Comparison of ENCODE assay signal across 17 cellular contexts in genomic region chr3:139312959-139313358, GRCh38. TPM values are rescaled to one million over a fixed set of nuclear protein-coding genes. Genes with fewer than 3 reads are reported as not detected.
DNase-seq lines count a peak whose midpoint lies in the region; ATAC-seq and TF ChIP-seq lines count a peak whose summit lies in the region.
"Had no signal": no experiment of that assay in that cellular context is flagged by ENCODE, and none has a peak within 500 bp of the region (broad histone marks: within the 10 kb centered on the region; RNA-seq: fewer than 3 reads in every experiment).

No MANE protein-coding gene starts in this region.

- H3K4me1 Mint-ChIP-seq in CD4-positive, alpha-beta T cell (ENCODE audit: low read depth) = no peaks in the 10 kb centered on the region
- H3K4me1 Mint-ChIP-seq: CD4-positive, CD25-positive, alpha-beta regulatory T cell had no signal

- no peaks in the 10 kb centered on the region for H3K9me3 Mint-ChIP-seq in CD4-positive, alpha-beta T cell
- H3K9me3 Mint-ChIP-seq: activated CD4-positive, alpha-beta memory T cell treated with anti-CD3 and anti-CD28 coated beads for 36 hours; neural crest cell; stimulated activated naive CD8-positive, alpha-beta T cell treated with anti-CD3 and anti-CD28 coated beads, Interleukin-15, Interleukin-2, amounts not matched to agents 100 ng/mL and 50 ng/mL, for 24 hours; T-helper 2 cell treated with Interferon-gamma antibody and Interleukin-4, amounts not matched to agents 5 μg/mL and 100 μg/mL, for 36 hours had no signal

- H3K36me3 ChIP-seq in Panc1 (ENCODE audit: control insufficient read depth, insufficient read depth, low read length) (no peaks in the 10 kb centered on the region), ovary (no peaks in the 10 kb centered on the region), upper lobe of left lung (no peaks in the 10 kb centered on the region)
- H3K36me3 ChIP-seq: heart left ventricle had no signal

- intact Hi-C loops in Panc1 (cut with micrococcal nuclease; ENCODE audit: unreplicated experiment) (no loop called here), ovary (cut with DNase I) (no loop called here)
- intact Hi-C loops in CD4-positive, alpha-beta T cell (cut with DNase I, micrococcal nuclease) = no loop called here

- 89 to 98% (median 96%) methylated on average over 2 of the region's 2 CpGs for WGBS in ovary, 3 donors
- whole genome bisulfite sequencing in upper lobe of left lung, 2 donors = 88 to 94% methylated on average over 2 of the region's 2 CpGs

- H3K27me3 Mint-ChIP-seq in CD4-positive, alpha-beta T cell = peaks cover 44% of the 10 kb centered on the region
- H3K27me3 Mint-ChIP-seq: CD4-positive, CD25-positive, alpha-beta regulatory T cell had no signal

- TF ChIP-seq EP300 in ovary (IDR thresholded peaks at IDR 0.05) (no peak), upper lobe of left lung (IDR thresholded peaks at IDR 0.05) (no peak)

- H3K27ac ChIP-seq in Panc1 (ENCODE audit: low read length) (peak overlapping the region; percentile 81; the same call in 1 of the 2 replicates), ovary (no peak overlapping the region), upper lobe of left lung (no peak overlapping the region)
- H3K27ac ChIP-seq in CD4-positive, alpha-beta T cell (ENCODE audit: low read depth, low read length) = no peak overlapping the region
- H3K27ac ChIP-seq: heart left ventricle had no signal

- ATAC-seq in Panc1 (peak; percentile 37), GM21390 (IDR thresholded peaks at IDR 0.05; ENCODE audit: unreplicated experiment) (no peak), upper lobe of left lung (ENCODE audit: low FRiP score in 2 of 2) (no peak)
- no peak for ATAC-seq in CD4-positive, alpha-beta T cell (ENCODE audit: poor library complexity)
- ATAC-seq: heart left ventricle, left ventricle myocardium superior had no signal

- TF ChIP-seq POLR2A in ovary (IDR thresholded peaks at IDR 0.05) (no peak), upper lobe of left lung (IDR thresholded peaks at IDR 0.05) (no peak)

- no peaks in the 10 kb centered on the region for H3K27me3 ChIP-seq in Panc1 (ENCODE audit: control insufficient read depth, insufficient read depth, low read length)
- no peaks in the 10 kb centered on the region for H3K27me3 ChIP-seq in ovary
- peaks cover 4% of the 10 kb centered on the region for H3K27me3 ChIP-seq in CD4-positive, alpha-beta T cell (ENCODE audit: control insufficient read depth, insufficient read depth, low read length)
- no peaks in the 10 kb centered on the region for H3K27me3 ChIP-seq in upper lobe of left lung

- H3K27ac Mint-ChIP-seq in CD4-positive, alpha-beta T cell = no peak overlapping the region
- H3K27ac Mint-ChIP-seq: activated CD4-positive, alpha-beta memory T cell treated with anti-CD3 and anti-CD28 coated beads for 36 hours; stimulated activated naive CD8-positive, alpha-beta T cell treated with anti-CD3 and anti-CD28 coated beads, Interleukin-15, Interleukin-2, amounts not matched to agents 100 ng/mL and 50 ng/mL, for 24 hours; T-helper 2 cell treated with Interferon-gamma antibody and Interleukin-4, amounts not matched to agents 5 μg/mL and 100 μg/mL, for 36 hours had no signal

- CTCF ChIA-PET in Panc1 (lab: Charles Lee) = interaction anchor here (0.8 kb wide), 1 partner anchor 16 kb away, joined by 3 read pairs; no protein-coding TSS in a partner anchor
- CTCF ChIA-PET in CD4-positive, alpha-beta T cell (lab: Charles Lee) = no interaction called here

- H3K4me3 ChIP-seq in Panc1 (ENCODE audit: low read depth in 2 of 2, low read length in 2 of 2) (no peak overlapping the region), epithelial cell of esophagus (ENCODE audit: low read length) (no peak overlapping the region), ovary (no peak overlapping the region), upper lobe of left lung (no peak overlapping the region)
- H3K4me3 ChIP-seq: heart left ventricle had no signal

- peaks cover 49% of the 10 kb centered on the region for H3K4me1 ChIP-seq in Panc1 (ENCODE audit: control insufficient read depth, insufficient read depth, low read length)
- H3K4me1 ChIP-seq in ovary (ENCODE audit: insufficient read depth) = peaks cover 4% of the 10 kb centered on the region
- no peaks in the 10 kb centered on the region for H3K4me1 ChIP-seq in upper lobe of left lung
- H3K4me1 ChIP-seq: heart left ventricle had no signal

- H3K36me3 Mint-ChIP-seq in CD4-positive, alpha-beta T cell (ENCODE audit: low read depth) = no peaks in the 10 kb centered on the region
- H3K36me3 Mint-ChIP-seq: activated CD4-positive, alpha-beta memory T cell treated with anti-CD3 and anti-CD28 coated beads for 36 hours; CD4-positive, CD25-positive, alpha-beta regulatory T cell had no signal

- in situ Hi-C loops in Panc1 (cut with HindIII; ENCODE audit: low pct_unique_long_range_greater_than_20kb, low sequenced_read_pairs) = no loop called here

- H3K4me3 Mint-ChIP-seq in CD4-positive, alpha-beta T cell = no peak overlapping the region
- H3K4me3 Mint-ChIP-seq: activated CD4-positive, alpha-beta memory T cell treated with anti-CD3 and anti-CD28 coated beads for 36 hours; CD4-positive, CD25-positive, alpha-beta regulatory T cell; neural crest cell; stimulated activated naive CD8-positive, alpha-beta T cell treated with anti-CD3 and anti-CD28 coated beads, Interleukin-15, Interleukin-2, amounts not matched to agents 100 ng/mL and 50 ng/mL, for 24 hours; T-helper 2 cell treated with Interferon-gamma antibody and Interleukin-4, amounts not matched to agents 5 μg/mL and 100 μg/mL, for 36 hours had no signal

- TF ChIP-seq CTCF in Panc1 (IDR thresholded peaks at IDR 0.05) (no peak), epithelial cell of esophagus (IDR thresholded peaks at IDR 0.05; ENCODE audit: insufficient read depth, low read depth, low read length, missing control alignments) (no peak), ovary (IDR thresholded peaks at IDR 0.05) (no peak), upper lobe of left lung (IDR thresholded peaks at IDR 0.05) (no peak)
- no peak for TF ChIP-seq CTCF in CD4-positive, alpha-beta T cell (IDR thresholded peaks at IDR 0.05)

- POLR2A ChIA-PET in Panc1 (lab: Charles Lee) = no interaction called here
- POLR2A ChIA-PET in CD4-positive, alpha-beta T cell (lab: Charles Lee) = no interaction called here

- H3K9me3 ChIP-seq in Panc1 (ENCODE audit: control insufficient read depth, insufficient read depth, low read depth, low read length) = no peaks in the 10 kb centered on the region
- H3K9me3 ChIP-seq in ovary = no peaks in the 10 kb centered on the region
- H3K9me3 ChIP-seq in CD4-positive, alpha-beta T cell (ENCODE audit: control insufficient read depth, low read length) = no peaks in the 10 kb centered on the region
- no peaks in the 10 kb centered on the region for H3K9me3 ChIP-seq in upper lobe of left lung
- H3K9me3 ChIP-seq: heart left ventricle had no signal

- BruUV-seq in Panc1 (replicated peaks; lab: Mats Ljungman, UMichigan) = no TSS peak

- peak; percentile 91 for DNase-seq in ELR (ENCODE audit: low read depth)
- no peak for DNase-seq in Panc1 (ENCODE audit: low read depth, low spot score)
- peak; percentile 41 for DNase-seq in epithelial cell of esophagus (ENCODE audit: low read depth)
- peak in 3 of 5 donors; percentile 8 to 10 (median 8) for DNase-seq in ovary
- no peak for DNase-seq in CD4-positive, alpha-beta T cell
- no peak for DNase-seq in ecto neural progenitor cell (ENCODE audit: low spot score)
- no peak for DNase-seq in upper lobe of left lung
- DNase-seq: activated CD4-positive, alpha-beta memory T cell treated with anti-CD3 and anti-CD28 coated beads for 36 hours; CD4-positive, CD25-positive, alpha-beta regulatory T cell; heart left ventricle; left ventricle myocardium superior; NCI-H1048; NCI-H345 had no signal

RNA-seq across cellular contexts. Expression of gene MRPS22, which starts 30.9 kb away (rescaled TPM):
- 61.9 TPM for total RNA-seq in Panc1 (2021; ENCODE audit: unreplicated experiment)
- 42.7 TPM for polyA plus RNA-seq in Panc1 (2012; ENCODE audit: insufficient read length)
- total RNA-seq in ovary = 10 to 100 TPM; 33.0 to 41.7 (median 36.8) TPM
- 10 to 100 TPM; 35.9 to 51.6 TPM for polyA plus RNA-seq in ovary
- total RNA-seq in CD4-positive, alpha-beta T cell = 10 to 100 TPM; 39.6 to 42.6 TPM
- 10 to 100 TPM; 17.8 to 48.3 (median 33.1) TPM for total RNA-seq in upper lobe of left lung

Comparison
In these comparisons a context has a peak if more than half of its experiments do, and no peak if none do; other contexts are left out.
1. DNase-seq: peak in ELR (single experiment), epithelial cell of esophagus (single experiment) and ovary (3 of 5); none in Panc1 (single experiment), CD4-positive, alpha-beta T cell (0 of 10), ecto neural progenitor cell (single experiment) and upper lobe of left lung (0 of 2).